ENCODE assay signal across 15 cellular contexts in genomic region chr12:131368073-131369071, GRCh38.
"Had no signal": no experiment of that assay in that cellular context is flagged by ENCODE, and none has a peak within 500 bp of the region (broad histone marks: within the 10 kb centered on the region; RNA-seq: fewer than 3 reads in every experiment).

No MANE protein-coding gene starts in this region.

- H3K36me3 ChIP-seq: right atrium auricular region, SJSA1 had no signal

- H3K27ac Mint-ChIP-seq: activated CD8-positive, alpha-beta T cell treated with anti-CD3 and anti-CD28 coated beads, Interleukin-2, amount 10 ng/mL, durations not matched to agents 7 days and 5 days; activated naive CD4-positive, alpha-beta T cell treated with anti-CD3 and anti-CD28 coated beads, Interleukin-2, amount 10 ng/mL, durations not matched to agents 7 days and 5 days; dendritic cell treated with granulocyte-macrophage colony-stimulating factor and Interleukin-4, amounts not matched to agents 40 ng/mL and 50 ng/mL, for 4 days; effector memory CD8-positive, alpha-beta T cell; T-cell had no signal

- H3K4me1 Mint-ChIP-seq: activated naive CD4-positive, alpha-beta T cell treated with anti-CD3 and anti-CD28 coated beads, Interleukin-2, amount 10 ng/mL, durations not matched to agents 7 days and 5 days; T-cell had no signal

- DNase-seq: activated CD4-positive, alpha-beta T cell treated with anti-CD3 and anti-CD28 coated beads for 4 hours; activated CD8-positive, alpha-beta memory T cell treated with anti-CD3 and anti-CD28 coated beads, Interleukin-2, amount 50 U/mL, for 48 hours; activated CD8-positive, alpha-beta T cell treated with anti-CD3 and anti-CD28 coated beads, Interleukin-2, amount 10 ng/mL, durations not matched to agents 7 days and 5 days; activated naive CD4-positive, alpha-beta T cell treated with anti-CD3 and anti-CD28 coated beads, Interleukin-2, amount 10 ng/mL, durations not matched to agents 7 days and 5 days; caudate nucleus; effector memory CD8-positive, alpha-beta T cell; hippocampal formation; stimulated activated CD4-positive, alpha-beta T cell treated with anti-CD3 and anti-CD28 coated beads, Interleukin-2, amount 100 ng/mL, for 24 hours; stimulated activated naive CD4-positive, alpha-beta T cell treated with Interleukin-2 at 50 U/mL for 16 hours; T1000 had no signal

- ATAC-seq: activated CD8-positive, alpha-beta T cell treated with anti-CD3 and anti-CD28 coated beads, Interleukin-2, amount 10 ng/mL, durations not matched to agents 7 days and 5 days; effector memory CD8-positive, alpha-beta T cell; T-cell had no signal

- H3K27me3 ChIP-seq: right atrium auricular region, SJSA1 had no signal

- H3K4me3 ChIP-seq: right atrium auricular region, SJSA1 had no signal

- H3K4me3 Mint-ChIP-seq: activated CD8-positive, alpha-beta T cell treated with anti-CD3 and anti-CD28 coated beads, Interleukin-2, amount 10 ng/mL, durations not matched to agents 7 days and 5 days; activated naive CD4-positive, alpha-beta T cell treated with anti-CD3 and anti-CD28 coated beads, Interleukin-2, amount 10 ng/mL, durations not matched to agents 7 days and 5 days; dendritic cell treated with granulocyte-macrophage colony-stimulating factor and Interleukin-4, amounts not matched to agents 40 ng/mL and 50 ng/mL, for 4 days; effector memory CD8-positive, alpha-beta T cell; T-cell had no signal

- H3K9me3 Mint-ChIP-seq: activated naive CD4-positive, alpha-beta T cell treated with anti-CD3 and anti-CD28 coated beads, Interleukin-2, amount 10 ng/mL, durations not matched to agents 7 days and 5 days; dendritic cell treated with granulocyte-macrophage colony-stimulating factor and Interleukin-4, amounts not matched to agents 40 ng/mL and 50 ng/mL, for 4 days; effector memory CD8-positive, alpha-beta T cell; T-cell had no signal

- H3K9me3 ChIP-seq: right atrium auricular region, SJSA1 had no signal

- H3K27me3 Mint-ChIP-seq: activated naive CD4-positive, alpha-beta T cell treated with anti-CD3 and anti-CD28 coated beads, Interleukin-2, amount 10 ng/mL, durations not matched to agents 7 days and 5 days had no signal

- H3K27ac ChIP-seq: right atrium auricular region, SJSA1, VCaP had no signal

- H3K4me1 ChIP-seq: right atrium auricular region, SJSA1 had no signal
